In the genomic region with DNA sequence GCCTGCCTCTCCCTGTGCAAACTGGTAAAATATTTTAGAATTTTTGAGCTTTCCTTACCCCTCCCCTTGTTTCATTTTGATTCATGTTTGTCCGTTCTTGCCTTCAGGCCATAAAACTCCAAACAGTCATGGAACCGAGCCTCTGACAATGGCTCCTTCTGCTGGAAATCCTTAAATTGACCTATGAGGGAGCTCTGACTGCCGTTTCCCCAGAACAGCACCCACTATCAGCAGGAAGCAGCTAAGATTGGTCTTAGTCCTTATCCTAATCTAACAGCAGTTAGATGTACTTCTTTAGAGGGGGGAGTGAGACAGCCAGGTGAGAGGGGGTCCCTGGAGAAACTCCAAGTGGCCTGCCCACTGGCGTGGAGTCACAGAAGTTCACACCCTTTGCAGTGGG, we compare ENCODE assay signal across 25 cellular contexts.
"Had no signal": no experiment of that assay in that cellular context is flagged by ENCODE, and none has a peak within 500 bp of the region (broad histone marks: within the 10 kb centered on the region; RNA-seq: fewer than 3 reads in every experiment).

No MANE protein-coding gene starts in this region.

- H3K4me3 ChIP-seq: hepatocyte, left ventricle myocardium inferior, lower lobe of right lung, psoas muscle, spleen, testis, tibial nerve had no signal

- H3K4me3 Mint-ChIP-seq: dendritic cell treated with granulocyte-macrophage colony-stimulating factor and Interleukin-4, amounts not matched to agents 40 ng/mL and 50 ng/mL, for 4 days; effector memory CD8-positive, alpha-beta T cell; naive thymus-derived CD4-positive, alpha-beta T cell; nephron progenitor cell; stimulated activated memory B cell treated with anti-CD40 and anti-IgM and Interleukin-4, amounts not matched to agents 10 μg/mL and 1 μg/mL and 100 μg/mL, for 72 hours; stimulated activated naive CD8-positive, alpha-beta T cell treated with anti-CD3 and anti-CD28 coated beads, Interleukin-15, Interleukin-2, amounts not matched to agents 100 ng/mL and 50 ng/mL, for 24 hours had no signal

- H3K79me2 ChIP-seq: hepatocyte had no signal

- H3K4me1 ChIP-seq: left ventricle myocardium inferior, lower lobe of right lung, psoas muscle, spleen, testis, tibial nerve had no signal

- H3K27ac ChIP-seq: foreskin keratinocyte, hepatocyte, left ventricle myocardium inferior, lower lobe of right lung, psoas muscle, spleen, testis, tibial nerve had no signal

- H3K9me3 Mint-ChIP-seq: dendritic cell treated with granulocyte-macrophage colony-stimulating factor and Interleukin-4, amounts not matched to agents 40 ng/mL and 50 ng/mL, for 4 days; effector memory CD8-positive, alpha-beta T cell; naive thymus-derived CD4-positive, alpha-beta T cell; nephron progenitor cell; stimulated activated memory B cell treated with anti-CD40 and anti-IgM and Interleukin-4, amounts not matched to agents 10 μg/mL and 1 μg/mL and 100 μg/mL, for 72 hours; stimulated activated naive CD8-positive, alpha-beta T cell treated with anti-CD3 and anti-CD28 coated beads, Interleukin-15, Interleukin-2, amounts not matched to agents 100 ng/mL and 50 ng/mL, for 24 hours had no signal

- H3K4me1 Mint-ChIP-seq: naive thymus-derived CD4-positive, alpha-beta T cell; stimulated activated memory B cell treated with anti-CD40 and anti-IgM and Interleukin-4, amounts not matched to agents 10 μg/mL and 1 μg/mL and 100 μg/mL, for 72 hours had no signal

- H3K9me3 ChIP-seq: left ventricle myocardium inferior, lower lobe of right lung, psoas muscle, spleen, testis, tibial nerve had no signal

- H3K27ac Mint-ChIP-seq: dendritic cell treated with granulocyte-macrophage colony-stimulating factor and Interleukin-4, amounts not matched to agents 40 ng/mL and 50 ng/mL, for 4 days; effector memory CD8-positive, alpha-beta T cell; naive thymus-derived CD4-positive, alpha-beta T cell; nephron progenitor cell; stimulated activated memory B cell treated with anti-CD40 and anti-IgM and Interleukin-4, amounts not matched to agents 10 μg/mL and 1 μg/mL and 100 μg/mL, for 72 hours; stimulated activated naive CD8-positive, alpha-beta T cell treated with anti-CD3 and anti-CD28 coated beads, Interleukin-15, Interleukin-2, amounts not matched to agents 100 ng/mL and 50 ng/mL, for 24 hours had no signal

- H3K27me3 ChIP-seq: foreskin keratinocyte, hepatocyte, spleen, testis, tibial nerve had no signal

- ATAC-seq: effector memory CD8-positive, alpha-beta T cell; foreskin keratinocyte; left cardiac atrium; lower lobe of right lung; naive thymus-derived CD4-positive, alpha-beta T cell; psoas muscle; sciatic nerve; stimulated activated memory B cell treated with anti-CD40 and anti-IgM and Interleukin-4, amounts not matched to agents 10 μg/mL and 1 μg/mL and 100 μg/mL, for 72 hours had no signal

- H2AFZ ChIP-seq: hepatocyte had no signal

- H3K4me2 ChIP-seq: hepatocyte had no signal

- DNase-seq: effector memory CD8-positive, alpha-beta T cell; erythroblast; foreskin keratinocyte; head of caudate nucleus; kidney; left cardiac atrium; left ventricle myocardium inferior; lower lobe of right lung; mesenchymal stem cell; naive thymus-derived CD4-positive, alpha-beta T cell; nephron progenitor cell; psoas muscle; retina; spleen; stimulated activated CD4-positive, alpha-beta T cell treated with anti-CD3 and anti-CD28 coated beads, Interleukin-15, amount 100 ng/mL, for 24 hours; stimulated activated CD4-positive, alpha-beta T cell treated with anti-CD3 and anti-CD28 coated beads, Interleukin-1b, Interleukin-23, amount 100 ng/mL, for 48 hours; stimulated activated CD4-positive, alpha-beta T cell treated with anti-CD3 and anti-CD28 coated beads, Interleukin-4, amount 100 ng/mL, for 24 hours; testis had no signal

- H3K27me3 Mint-ChIP-seq: dendritic cell treated with granulocyte-macrophage colony-stimulating factor and Interleukin-4, amounts not matched to agents 40 ng/mL and 50 ng/mL, for 4 days; stimulated activated naive CD8-positive, alpha-beta T cell treated with anti-CD3 and anti-CD28 coated beads, Interleukin-15, Interleukin-2, amounts not matched to agents 100 ng/mL and 50 ng/mL, for 24 hours had no signal

- H3K36me3 ChIP-seq: left ventricle myocardium inferior, lower lobe of right lung, spleen, tibial nerve had no signal

- H3K36me3 Mint-ChIP-seq: naive thymus-derived CD4-positive, alpha-beta T cell; stimulated activated memory B cell treated with anti-CD40 and anti-IgM and Interleukin-4, amounts not matched to agents 10 μg/mL and 1 μg/mL and 100 μg/mL, for 72 hours had no signal

- FAIRE-seq: colon, kidney had no signal
